Comparison of ENCODE assay signal across 27 cellular contexts in genomic region chr11:28536504-28537267, GRCh38.
"Had no signal": no experiment of that assay in that cellular context is flagged by ENCODE, and none has a peak within 500 bp of the region (broad histone marks: within the 10 kb centered on the region; RNA-seq: fewer than 3 reads in every experiment).

No MANE protein-coding gene starts in this region.

- H3K27ac ChIP-seq: adrenal gland, breast epithelium, SJCRH30, VCaP had no signal

- H3K27me3 ChIP-seq: adrenal gland, breast epithelium, SJCRH30 had no signal

- H3K27ac Mint-ChIP-seq: activated CD4-positive, alpha-beta memory T cell treated with anti-CD3 and anti-CD28 coated beads, Interleukin-2, amount 10 ng/mL, durations not matched to agents 7 days and 5 days; activated CD4-positive, alpha-beta T cell treated with anti-CD3 and anti-CD28 coated beads for 36 hours; activated naive CD8-positive, alpha-beta T cell treated with anti-CD3 and anti-CD28 coated beads, Interleukin-2, amount 10 ng/mL, durations not matched to agents 7 days and 5 days; activated T-cell treated with anti-CD3 and anti-CD28 coated beads, Interleukin-2, amount 50 U/mL, for 72 hours had no signal

- H3K9me3 Mint-ChIP-seq: activated CD4-positive, alpha-beta memory T cell treated with anti-CD3 and anti-CD28 coated beads, Interleukin-2, amount 10 ng/mL, durations not matched to agents 7 days and 5 days; activated naive CD8-positive, alpha-beta T cell treated with anti-CD3 and anti-CD28 coated beads, Interleukin-2, amount 10 ng/mL, durations not matched to agents 7 days and 5 days; activated T-cell treated with anti-CD3 and anti-CD28 coated beads, Interleukin-2, amount 50 U/mL, for 72 hours had no signal

- H3K27me3 Mint-ChIP-seq: activated CD4-positive, alpha-beta memory T cell treated with anti-CD3 and anti-CD28 coated beads, Interleukin-2, amount 10 ng/mL, durations not matched to agents 7 days and 5 days had no signal

- H3K4me3 Mint-ChIP-seq: activated CD4-positive, alpha-beta memory T cell treated with anti-CD3 and anti-CD28 coated beads, Interleukin-2, amount 10 ng/mL, durations not matched to agents 7 days and 5 days; activated CD4-positive, alpha-beta T cell treated with anti-CD3 and anti-CD28 coated beads for 36 hours; activated naive CD8-positive, alpha-beta T cell treated with anti-CD3 and anti-CD28 coated beads, Interleukin-2, amount 10 ng/mL, durations not matched to agents 7 days and 5 days; activated T-cell treated with anti-CD3 and anti-CD28 coated beads, Interleukin-2, amount 50 U/mL, for 72 hours had no signal

- H3K36me3 ChIP-seq: adrenal gland, breast epithelium, SJCRH30 had no signal

- H3K4me3 ChIP-seq: adrenal gland, breast epithelium, SJCRH30 had no signal

- H3K4me1 ChIP-seq: adrenal gland, breast epithelium, SJCRH30 had no signal

- DNase-seq: activated CD4-positive, alpha-beta memory T cell treated with anti-CD3 and anti-CD28 coated beads, Interleukin-2, amount 10 ng/mL, durations not matched to agents 7 days and 5 days; activated CD4-positive, alpha-beta T cell treated with anti-CD3 and anti-CD28 coated beads for 36 hours; activated CD4-positive, alpha-beta T cell treated with anti-CD3 and anti-CD28 coated beads, Interleukin-2, amount 50 U/mL, for 1 hour; activated naive CD4-positive, alpha-beta T cell treated with anti-CD3 and anti-CD28 coated beads, Interleukin-2, amount 50 U/mL, for 16 hours; activated naive CD8-positive, alpha-beta T cell treated with anti-CD3 and anti-CD28 coated beads, Interleukin-2, amount 10 ng/mL, durations not matched to agents 7 days and 5 days; activated T-cell treated with anti-CD3 and anti-CD28 coated beads for 4 hours; activated T-cell treated with anti-CD3 and anti-CD28 coated beads, Interleukin-2, amount 50 U/mL, for 72 hours; adrenal gland; anterior cingulate cortex; central memory CD4-positive, alpha-beta T cell; Kasumi-1; NCI-H1092; NCI-H1417 treated with DMSO at 0.1 percent for 48 hours; NCI-H1694; NCI-H2029; NCI-H345; NCI-H510A; NCI-H526 treated with DMSO at 0.1 percent for 48 hours; NCI-H82; Right ventricle myocardium superior; RPMI8226; SJCRH30; SK-N-SH; T-helper 1 cell had no signal

- H3K4me2 ChIP-seq: SK-N-SH had no signal

- ATAC-seq: activated CD4-positive, alpha-beta T cell treated with anti-CD3 and anti-CD28 coated beads for 36 hours; activated T-cell treated with anti-CD3 and anti-CD28 coated beads, Interleukin-2, amount 50 U/mL, for 72 hours; Panc1 had no signal

- H3K9ac ChIP-seq: SK-N-SH had no signal

- H3K4me1 Mint-ChIP-seq: activated CD4-positive, alpha-beta memory T cell treated with anti-CD3 and anti-CD28 coated beads, Interleukin-2, amount 10 ng/mL, durations not matched to agents 7 days and 5 days; activated CD4-positive, alpha-beta T cell treated with anti-CD3 and anti-CD28 coated beads for 36 hours; activated naive CD8-positive, alpha-beta T cell treated with anti-CD3 and anti-CD28 coated beads, Interleukin-2, amount 10 ng/mL, durations not matched to agents 7 days and 5 days had no signal

- H3K9me3 ChIP-seq: adrenal gland, breast epithelium, SJCRH30, SK-N-SH had no signal

- H3K36me3 Mint-ChIP-seq: activated naive CD8-positive, alpha-beta T cell treated with anti-CD3 and anti-CD28 coated beads, Interleukin-2, amount 10 ng/mL, durations not matched to agents 7 days and 5 days had no signal
